In the genomic region with DNA sequence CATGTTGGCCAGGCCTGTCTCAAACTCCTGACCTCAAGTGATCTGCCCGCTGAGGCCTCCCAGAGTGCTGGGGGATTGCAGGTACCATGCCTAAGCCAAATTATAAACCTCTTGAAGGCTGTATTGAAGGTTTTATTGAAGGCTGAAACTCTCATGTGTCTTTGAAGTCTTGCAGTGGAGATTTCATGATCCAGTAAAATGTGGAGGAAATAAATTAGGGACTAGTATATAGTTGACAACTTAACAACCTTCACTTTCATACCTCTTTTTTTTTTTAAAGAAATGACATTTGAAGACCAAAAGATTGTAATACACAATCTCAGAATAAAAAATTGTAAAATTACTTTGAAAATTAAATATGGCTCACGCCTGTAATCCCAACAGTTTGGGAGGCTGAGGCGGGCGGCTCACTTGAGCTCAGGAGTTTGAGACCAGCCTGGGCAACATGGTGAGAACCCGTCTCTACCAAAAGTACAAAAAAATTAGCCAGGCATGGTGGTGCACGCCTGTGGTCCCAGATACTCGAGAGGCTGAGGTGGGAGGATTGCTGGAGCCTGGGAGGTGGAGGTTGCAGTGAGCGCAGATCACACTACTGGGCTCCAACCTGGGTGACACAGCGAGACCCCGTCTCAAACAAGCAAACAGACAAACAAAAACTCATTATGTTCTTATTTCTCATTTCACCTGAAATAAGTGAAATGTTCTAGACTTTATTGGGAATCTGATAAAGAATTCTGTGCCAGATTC, we compare ENCODE assay signal across 22 cellular contexts. TPM values are rescaled to one million over a fixed set of nuclear protein-coding genes. Genes with fewer than 3 reads are reported as not detected.
A peak's percentile ranks its signal among the peaks of the same experiment; 100 is the strongest.
DNase-seq lines count a peak whose midpoint lies in the region; ATAC-seq and TF ChIP-seq lines count a peak whose summit lies in the region.
"Had no signal": no experiment of that assay in that cellular context is flagged by ENCODE, and none has a peak within 500 bp of the region (broad histone marks: within the 10 kb centered on the region; RNA-seq: fewer than 3 reads in every experiment).

No MANE protein-coding gene starts in this region.

- DNase-seq in activated CD4-positive, alpha-beta T cell treated with anti-CD3 and anti-CD28 coated beads for 36 hours: no peak
- no peak for DNase-seq in activated CD4-positive, alpha-beta T cell treated with anti-CD3 and anti-CD28 coated beads, Interleukin-2, amount 50 U/mL, for 1 hour
- DNase-seq in CD4-positive, alpha-beta memory T cell: no peak
- DNase-seq in activated B cell treated with CpG ODN at 0.5 μM for 24 hours (no peak), NCI-H187 (lab: John Stamatoyannopoulos, UW) (no peak), NCI-H526 (lab: John Stamatoyannopoulos, UW) (no peak), BE2C (no peak)
- DNase-seq in naive thymus-derived CD8-positive, alpha-beta T cell: no peak
- DNase-seq: AML-193; CD4-positive, alpha-beta T cell; DMS53; EL; GM23248; NCI-H1105; NCI-H1694; NCI-H2107; NCI-H510A treated with DMSO at 0.1 percent for 48 hours; NCI-H82; SHP77 had no signal

- no peak overlapping the region for H3K27ac ChIP-seq in CD4-positive, alpha-beta memory T cell (ENCODE audit: low read depth, low read length)
- H3K27ac ChIP-seq: 22Rv1, GM23248 had no signal

- intact Hi-C loops in activated CD4-positive, alpha-beta T cell treated with anti-CD3 and anti-CD28 coated beads for 36 hours (cut with DNase I, micrococcal nuclease): loop anchor here in 1 of 2 experiments (1.0 kb wide), 1 partner anchor 12 kb away; no protein-coding TSS in a partner anchor
- intact Hi-C loops in CD4-positive, alpha-beta memory T cell (cut with micrococcal nuclease): no loop called here
- intact Hi-C loops in activated B cell treated with CpG ODN at 0.5 μM for 24 hours (cut with micrococcal nuclease): no loop called here

- H3K36me3 ChIP-seq in CD4-positive, alpha-beta memory T cell (ENCODE audit: insufficient read depth, low read length): peaks cover 9% of the 10 kb centered on the region
- H3K36me3 ChIP-seq in BE2C: peaks cover 25% of the 10 kb centered on the region

- peaks cover 21% of the 10 kb centered on the region for H3K36me3 Mint-ChIP-seq in activated CD4-positive, alpha-beta T cell treated with anti-CD3 and anti-CD28 coated beads for 36 hours (ENCODE audit: low read depth)
- peaks cover 26 to 48% of the 10 kb centered on the region in 2 donors for H3K36me3 Mint-ChIP-seq in CD4-positive, alpha-beta memory T cell
- peaks cover 37% of the 10 kb centered on the region for H3K36me3 Mint-ChIP-seq in activated B cell treated with CpG ODN at 0.5 μM for 24 hours (ENCODE audit: low read depth)
- peaks cover 0 to 34% (median 0%) of the 10 kb centered on the region in 3 donors for H3K36me3 Mint-ChIP-seq in naive thymus-derived CD8-positive, alpha-beta T cell

- H3K4me3 ChIP-seq in CD4-positive, alpha-beta memory T cell (ENCODE audit: low read length in 2 of 2): no peak overlapping the region
- H3K4me3 ChIP-seq in BE2C (ENCODE audit: low read depth, low read length): no peak overlapping the region
- H3K4me3 ChIP-seq: GM23248, K562 had no signal

- no peaks in the 10 kb centered on the region for H3K27me3 ChIP-seq in CD4-positive, alpha-beta memory T cell (ENCODE audit: insufficient read depth, low read length)
- no peaks in the 10 kb centered on the region for H3K27me3 ChIP-seq in BE2C

- H3K4me3 Mint-ChIP-seq in activated CD4-positive, alpha-beta T cell treated with anti-CD3 and anti-CD28 coated beads for 36 hours: no peak overlapping the region
- H3K4me3 Mint-ChIP-seq in CD4-positive, alpha-beta memory T cell: peak overlapping the region in 7 of 8 donors; percentile 33 to 55 (median 39)
- H3K4me3 Mint-ChIP-seq in activated B cell treated with CpG ODN at 0.5 μM for 24 hours: no peak overlapping the region
- peak overlapping the region in 6 of 10 donors; percentile 4 to 46 (median 31) for H3K4me3 Mint-ChIP-seq in naive thymus-derived CD8-positive, alpha-beta T cell

- TF ChIP-seq CTCF in activated B cell treated with CpG ODN at 0.5 μM for 24 hours (IDR thresholded peaks at IDR 0.05): no peak
- TF ChIP-seq CTCF in BE2C (IDR thresholded peaks at IDR 0.05; ENCODE audit: low read depth, low read length): no peak

- no peaks in the 10 kb centered on the region for H3K9me3 Mint-ChIP-seq in activated CD4-positive, alpha-beta T cell treated with anti-CD3 and anti-CD28 coated beads for 36 hours (ENCODE audit: low read depth)
- H3K9me3 Mint-ChIP-seq in CD4-positive, alpha-beta memory T cell: no peaks in the 10 kb centered on the region
- no peaks in the 10 kb centered on the region for H3K9me3 Mint-ChIP-seq in activated B cell treated with CpG ODN at 0.5 μM for 24 hours
- H3K9me3 Mint-ChIP-seq in naive thymus-derived CD8-positive, alpha-beta T cell: no peaks in the 10 kb centered on the region
- H3K9me3 Mint-ChIP-seq: CD4-positive, alpha-beta T cell had no signal

- H3K4me1 ChIP-seq in CD4-positive, alpha-beta memory T cell (ENCODE audit: insufficient read depth, low read length): peaks cover 90% of the 10 kb centered on the region
- peaks cover 3% of the 10 kb centered on the region for H3K4me1 ChIP-seq in BE2C

- CTCF ChIA-PET in activated CD4-positive, alpha-beta T cell treated with anti-CD3 and anti-CD28 coated beads for 36 hours (lab: Charles Lee): interaction anchor here (0.7 kb wide), 1 partner anchor 318 kb away, joined by 3 read pairs; no protein-coding TSS in a partner anchor
- CTCF ChIA-PET in CD4-positive, alpha-beta memory T cell (lab: Charles Lee; ENCODE audit: partially characterized antibody): interaction anchor here (1.1 kb wide), 1 partner anchor 19 kb away, joined by 3 read pairs; no protein-coding TSS in a partner anchor
- CTCF ChIA-PET in activated B cell treated with CpG ODN at 0.5 μM for 24 hours (lab: Charles Lee): no interaction called here

- H3K27ac Mint-ChIP-seq in activated CD4-positive, alpha-beta T cell treated with anti-CD3 and anti-CD28 coated beads for 36 hours: peak overlapping the region; percentile 34
- peak overlapping the region in 5 of 7 donors; percentile 36 to 71 (median 70) for H3K27ac Mint-ChIP-seq in CD4-positive, alpha-beta memory T cell
- H3K27ac Mint-ChIP-seq in activated B cell treated with CpG ODN at 0.5 μM for 24 hours: peak overlapping the region; percentile 30
- H3K27ac Mint-ChIP-seq in naive thymus-derived CD8-positive, alpha-beta T cell: peak overlapping the region in 6 of 10 donors; percentile 2 to 80 (median 53)

- ATAC-seq in activated CD4-positive, alpha-beta T cell treated with anti-CD3 and anti-CD28 coated beads for 36 hours: no peak
- no peak for ATAC-seq in activated B cell treated with CpG ODN at 0.5 μM for 24 hours (ENCODE audit: low read depth)
- ATAC-seq in naive thymus-derived CD8-positive, alpha-beta T cell: no peak
- ATAC-seq: HCT116, K562 had no signal

- H3K4me1 Mint-ChIP-seq in activated CD4-positive, alpha-beta T cell treated with anti-CD3 and anti-CD28 coated beads for 36 hours: peaks cover 72% of the 10 kb centered on the region
- peaks cover 55 to 85% (median 65%) of the 10 kb centered on the region in 4 donors for H3K4me1 Mint-ChIP-seq in CD4-positive, alpha-beta memory T cell
- H3K4me1 Mint-ChIP-seq in activated B cell treated with CpG ODN at 0.5 μM for 24 hours: peaks cover 70% of the 10 kb centered on the region
- H3K4me1 Mint-ChIP-seq in naive thymus-derived CD8-positive, alpha-beta T cell: peaks cover 24 to 83% (median 71%) of the 10 kb centered on the region in 4 donors

- no peaks in the 10 kb centered on the region for H3K9me3 ChIP-seq in CD4-positive, alpha-beta memory T cell (ENCODE audit: control insufficient read depth in 1 of 2, low read length in 2 of 2)
- H3K9me3 ChIP-seq in BE2C: no peaks in the 10 kb centered on the region

- POLR2A ChIA-PET in activated CD4-positive, alpha-beta T cell treated with anti-CD3 and anti-CD28 coated beads for 36 hours (lab: Charles Lee): no interaction called here
- POLR2A ChIA-PET in CD4-positive, alpha-beta memory T cell (lab: Charles Lee; ENCODE audit: partially characterized antibody): no interaction called here
- POLR2A ChIA-PET in activated B cell treated with CpG ODN at 0.5 μM for 24 hours (lab: Charles Lee): interaction anchor here (0.7 kb wide), 1 partner anchor 473 kb away, joined by 3 read pairs; no protein-coding TSS in a partner anchor
- POLR2A ChIA-PET in naive thymus-derived CD8-positive, alpha-beta T cell (lab: Charles Lee): interaction anchor here (1.9 kb wide), 1 partner anchor 76 kb away, joined by 4 read pairs; no protein-coding TSS in a partner anchor

- no peaks in the 10 kb centered on the region for H3K27me3 Mint-ChIP-seq in activated CD4-positive, alpha-beta T cell treated with anti-CD3 and anti-CD28 coated beads for 36 hours
- H3K27me3 Mint-ChIP-seq in CD4-positive, alpha-beta memory T cell: no peaks in the 10 kb centered on the region
- H3K27me3 Mint-ChIP-seq in activated B cell treated with CpG ODN at 0.5 μM for 24 hours: no peaks in the 10 kb centered on the region
- H3K27me3 Mint-ChIP-seq in naive thymus-derived CD8-positive, alpha-beta T cell: no peaks in the 10 kb centered on the region
- H3K27me3 Mint-ChIP-seq: CD4-positive, alpha-beta T cell had no signal

RNA-seq across cellular contexts. Expression of a gene that starts 8.0 kb away (rescaled TPM):
- total RNA-seq in activated CD4-positive, alpha-beta T cell treated with anti-CD3 and anti-CD28 coated beads for 36 hours: 10 to 100 TPM; 72.1 to 74.1 TPM
- total RNA-seq in CD4-positive, alpha-beta memory T cell: 100 to 1,000 TPM; 168 to 172 TPM
- polyA plus RNA-seq in CD4-positive, alpha-beta memory T cell: 100 to 1,000 TPM in 1 of 2 donors, 10 to 100 TPM in 1; 52.8 to 113 TPM
- total RNA-seq in activated B cell treated with CpG ODN at 0.5 μM for 24 hours: 83.2 and 95.8 TPM in 2 replicates
- 100 to 1,000 TPM; 108 to 111 TPM for total RNA-seq in naive thymus-derived CD8-positive, alpha-beta T cell
- polyA plus RNA-seq in naive thymus-derived CD8-positive, alpha-beta T cell: 10 to 100 TPM; 37.8 to 48.1 (median 44.7) TPM
- polyA plus RNA-seq in BE2C (2012; ENCODE audit: insufficient read depth, insufficient read length, low read depth): 128 TPM

Comparison
In these comparisons a context has a peak if more than half of its experiments do, and no peak if none do; other contexts are left out.
1. H3K4me3 Mint-ChIP-seq: peak in CD4-positive, alpha-beta memory T cell (7 of 8) and naive thymus-derived CD8-positive, alpha-beta T cell (6 of 10); none in activated CD4-positive, alpha-beta T cell treated with anti-CD3 and anti-CD28 coated beads for 36 hours (single experiment) and activated B cell treated with CpG ODN at 0.5 μM for 24 hours (single experiment).
2. POLR2A ChIA-PET loops: an anchor here in activated B cell treated with CpG ODN at 0.5 μM for 24 hours (0.7 kb wide) and naive thymus-derived CD8-positive, alpha-beta T cell (1.9 kb wide); none called in activated CD4-positive, alpha-beta T cell treated with anti-CD3 and anti-CD28 coated beads for 36 hours and CD4-positive, alpha-beta memory T cell.
3. Peak in every context shown above with its lines, with median percentiles within 50 percentile points of each other: H3K27ac Mint-ChIP-seq.